In the genomic region with DNA sequence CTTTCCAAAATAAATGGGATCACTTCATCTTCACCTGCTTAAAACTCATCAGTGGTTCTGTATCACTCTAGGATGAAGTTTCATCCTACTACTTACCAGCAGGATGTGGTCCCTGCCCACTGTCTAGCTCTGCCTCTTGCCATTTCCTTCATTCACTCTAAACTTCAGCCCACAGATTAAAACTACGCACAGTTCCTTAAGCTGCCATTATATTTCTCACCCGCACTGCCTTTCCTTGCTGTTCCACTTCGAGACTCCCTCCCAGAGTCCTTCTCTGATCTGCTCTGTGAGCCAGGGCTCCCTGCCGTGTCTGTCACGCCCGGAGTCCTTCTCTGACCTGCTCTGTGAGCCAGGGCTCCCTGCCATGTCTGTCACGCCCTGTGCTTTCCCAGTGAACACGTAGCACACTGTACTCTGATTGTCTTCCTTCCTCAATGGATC, we compare ENCODE assay signal across 8 cellular contexts. TPM values are rescaled to one million over a fixed set of nuclear protein-coding genes. Genes with fewer than 3 reads are reported as not detected.
DNase-seq lines count a peak whose midpoint lies in the region; ATAC-seq and TF ChIP-seq lines count a peak whose summit lies in the region.
"Had no signal": no experiment of that assay in that cellular context is flagged by ENCODE, and none has a peak within 500 bp of the region (broad histone marks: within the 10 kb centered on the region; RNA-seq: fewer than 3 reads in every experiment).

No MANE protein-coding gene starts in this region.

- H3K27ac Mint-ChIP-seq in activated T-cell treated with anti-CD3 and anti-CD28 coated beads, Interleukin-2, amount 50 U/mL, for 72 hours: peak overlapping the region; percentile 73
- H3K27ac Mint-ChIP-seq in stimulated activated effector memory CD8-positive, alpha-beta T cell treated with anti-CD3 and anti-CD28 coated beads, Interleukin-12 subunit alpha, Interleukin-12 subunit beta, amount 100 ng/mL, for 72 hours: peak overlapping the region; percentile 90

- peak overlapping the region; percentile 48 to 80 for H3K4me3 Mint-ChIP-seq in activated T-cell treated with anti-CD3 and anti-CD28 coated beads, Interleukin-2, amount 50 U/mL, for 72 hours
- H3K4me3 Mint-ChIP-seq in stimulated activated effector memory CD8-positive, alpha-beta T cell treated with anti-CD3 and anti-CD28 coated beads, Interleukin-12 subunit alpha, Interleukin-12 subunit beta, amount 100 ng/mL, for 72 hours: peak overlapping the region; percentile 59

- H3K27me3 Mint-ChIP-seq in activated T-cell treated with anti-CD3 and anti-CD28 coated beads, Interleukin-2, amount 50 U/mL, for 72 hours (ENCODE audit: low read depth): no peaks in the 10 kb centered on the region

- H3K4me3 ChIP-seq in Jurkat, Clone E6-1 (ENCODE audit: low read length): no peak overlapping the region
- no peak overlapping the region for H3K4me3 ChIP-seq in right atrium auricular region

- peak; percentile 85 to 87 for ATAC-seq in activated T-cell treated with anti-CD3 and anti-CD28 coated beads, Interleukin-2, amount 50 U/mL, for 72 hours (replicated peaks in 1 of 2)
- peak; percentile 93 for ATAC-seq in stimulated activated effector memory CD8-positive, alpha-beta T cell treated with anti-CD3 and anti-CD28 coated beads, Interleukin-12 subunit alpha, Interleukin-12 subunit beta, amount 100 ng/mL, for 72 hours
- no peak for ATAC-seq in GM21423 (IDR thresholded peaks at IDR 0.05; ENCODE audit: unreplicated experiment)

- DNase-seq in Jurkat, Clone E6-1 (ENCODE audit: low read depth, low spot score): peak; percentile 72
- peak; percentile 25 to 45 for DNase-seq in activated T-cell treated with anti-CD3 and anti-CD28 coated beads, Interleukin-2, amount 50 U/mL, for 72 hours
- DNase-seq in right atrium auricular region (ENCODE audit: low spot score): peak; percentile 78
- DNase-seq in stimulated activated effector memory CD8-positive, alpha-beta T cell treated with anti-CD3 and anti-CD28 coated beads, Interleukin-12 subunit alpha, Interleukin-12 subunit beta, amount 100 ng/mL, for 72 hours (ENCODE audit: low spot score in 2 of 2): no peak
- no peak for DNase-seq in SW480 (ENCODE audit: low spot score)
- no peak for DNase-seq in epidermal melanocyte (ENCODE audit: insufficient read length, low spot score)
- DNase-seq: stimulated activated CD4-positive, alpha-beta T cell treated with anti-CD3 and anti-CD28 coated beads, Interleukin-15, amount 100 ng/mL, for 24 hours had no signal

- no peaks in the 10 kb centered on the region for H3K9me3 Mint-ChIP-seq in activated T-cell treated with anti-CD3 and anti-CD28 coated beads, Interleukin-2, amount 50 U/mL, for 72 hours
- no peaks in the 10 kb centered on the region for H3K9me3 Mint-ChIP-seq in stimulated activated effector memory CD8-positive, alpha-beta T cell treated with anti-CD3 and anti-CD28 coated beads, Interleukin-12 subunit alpha, Interleukin-12 subunit beta, amount 100 ng/mL, for 72 hours

- no peak for TF ChIP-seq CTCF in right atrium auricular region (IDR thresholded peaks at IDR 0.05)

- H3K9me3 ChIP-seq in right atrium auricular region: no peaks in the 10 kb centered on the region

- H3K27ac ChIP-seq in right atrium auricular region: peak overlapping the region; percentile 79 to 89

- peaks cover 0 to 67% of the 10 kb centered on the region in 2 donors for H3K4me1 ChIP-seq in right atrium auricular region

- H3K36me3 ChIP-seq in right atrium auricular region: no peaks in the 10 kb centered on the region

- H3K36me3 Mint-ChIP-seq in activated T-cell treated with anti-CD3 and anti-CD28 coated beads, Interleukin-2, amount 50 U/mL, for 72 hours (ENCODE audit: insufficient read depth in 2 of 2): peaks cover 2 to 6% of the 10 kb centered on the region in 2 donors
- H3K36me3 Mint-ChIP-seq in stimulated activated effector memory CD8-positive, alpha-beta T cell treated with anti-CD3 and anti-CD28 coated beads, Interleukin-12 subunit alpha, Interleukin-12 subunit beta, amount 100 ng/mL, for 72 hours: peaks cover 53% of the 10 kb centered on the region

- peaks cover 32% of the 10 kb centered on the region for H3K4me1 Mint-ChIP-seq in activated T-cell treated with anti-CD3 and anti-CD28 coated beads, Interleukin-2, amount 50 U/mL, for 72 hours (ENCODE audit: low read depth)
- H3K4me1 Mint-ChIP-seq in stimulated activated effector memory CD8-positive, alpha-beta T cell treated with anti-CD3 and anti-CD28 coated beads, Interleukin-12 subunit alpha, Interleukin-12 subunit beta, amount 100 ng/mL, for 72 hours: peaks cover 50% of the 10 kb centered on the region

- H3K27me3 ChIP-seq in right atrium auricular region: no peaks in the 10 kb centered on the region

RNA-seq across cellular contexts. Expression of a gene that starts 52.0 kb away (rescaled TPM):
- polyA plus RNA-seq in Jurkat, Clone E6-1 (2012; ENCODE audit: insufficient read depth, insufficient read length): 3.6 TPM
- total RNA-seq in activated T-cell treated with anti-CD3 and anti-CD28 coated beads, Interleukin-2, amount 50 U/mL, for 72 hours: 1 to 10 TPM in 1 of 2 donors, under 1 TPM in 1; 0.55 to 1.1 TPM
- total RNA-seq in right atrium auricular region: under 1 TPM in 1 of 2 donors, not detected in 1; 0.39 TPM

Comparison
In these comparisons a context has a peak if more than half of its experiments do, and no peak if none do; other contexts are left out.
1. DNase-seq: peak in Jurkat, Clone E6-1 (single experiment), activated T-cell treated with anti-CD3 and anti-CD28 coated beads, Interleukin-2, amount 50 U/mL, for 72 hours (2 of 2) and right atrium auricular region (single experiment); none in stimulated activated effector memory CD8-positive, alpha-beta T cell treated with anti-CD3 and anti-CD28 coated beads, Interleukin-12 subunit alpha, Interleukin-12 subunit beta, amount 100 ng/mL, for 72 hours (0 of 2), SW480 (single experiment) and epidermal melanocyte (single experiment).